Comparison of ENCODE assay signal across 9 cellular contexts in genomic region chr6:156396791-156397418, GRCh38.
DNase-seq lines count a peak whose midpoint lies in the region; ATAC-seq and TF ChIP-seq lines count a peak whose summit lies in the region.
"Had no signal": no experiment of that assay in that cellular context is flagged by ENCODE, and none has a peak within 500 bp of the region (broad histone marks: within the 10 kb centered on the region; RNA-seq: fewer than 3 reads in every experiment).

No MANE protein-coding gene starts in this region.

- peak overlapping the region; percentile 62 for H3K4me3 Mint-ChIP-seq in WTC11

- H3K27me3 ChIP-seq in effector memory CD4-positive, alpha-beta T cell (replicated peaks; ENCODE audit: control insufficient read depth, insufficient read depth, low read length, poor library complexity, severe bottlenecking) = no peaks in the 10 kb centered on the region
- H3K27me3 ChIP-seq: SJCRH30 had no signal

- TF ChIP-seq POLR2A in GM18505 (IDR thresholded peaks at IDR 0.05; ENCODE audit: borderline replicate concordance, extremely low read depth, insufficient read depth, insufficient read length) = no peak

- ATAC-seq in GM18505 (IDR thresholded peaks at IDR 0.05; ENCODE audit: unreplicated experiment) (peak; percentile 5), WTC11 (peak; percentile 77), GM19455 (IDR thresholded peaks at IDR 0.05; ENCODE audit: unreplicated experiment) (no peak)

- H3K4me3 ChIP-seq in effector memory CD4-positive, alpha-beta T cell (ENCODE audit: insufficient read depth, low read depth, low read length, poor library complexity, severe bottlenecking) = peak overlapping the region; percentile 33
- peak overlapping the region; percentile 27 for H3K4me3 ChIP-seq in retinal pigment epithelial cell (ENCODE audit: low read length)
- H3K4me3 ChIP-seq: SJCRH30 had no signal

- H3K27ac Mint-ChIP-seq in WTC11 = no peak overlapping the region

- H3K27me3 Mint-ChIP-seq in WTC11 (ENCODE audit: low read depth) = peaks cover 12% of the 10 kb centered on the region

- H3K27ac ChIP-seq in effector memory CD4-positive, alpha-beta T cell (ENCODE audit: insufficient read depth, low read length, poor library complexity, severe bottlenecking) = peak overlapping the region; percentile 82
- H3K27ac ChIP-seq: SJCRH30 had no signal

- H3K36me3 Mint-ChIP-seq in WTC11 = no peaks in the 10 kb centered on the region

- CTCF ChIA-PET in WTC11 (lab: Charles Lee) = interaction anchor here (0.7 kb wide), 1 partner anchor 37 kb away, joined by 3 read pairs; no protein-coding TSS in a partner anchor

- H3K4me1 ChIP-seq in effector memory CD4-positive, alpha-beta T cell (ENCODE audit: control insufficient read depth, insufficient read depth, low read length, poor library complexity, severe bottlenecking) = peaks cover 30% of the 10 kb centered on the region

- H3K9me3 Mint-ChIP-seq in WTC11 = no peaks in the 10 kb centered on the region

- H3K9me3 ChIP-seq in effector memory CD4-positive, alpha-beta T cell (ENCODE audit: control insufficient read depth, low read length) = no peaks in the 10 kb centered on the region
- H3K9me3 ChIP-seq: SJCRH30 had no signal

- TF ChIP-seq CTCF in WTC11 (IDR thresholded peaks at IDR 0.05) = no peak
- TF ChIP-seq CTCF in retinal pigment epithelial cell (conservative IDR thresholded peaks at IDR 0.05; ENCODE audit: low read depth, low read length) = no peak

- POLR2A ChIA-PET in WTC11 (lab: Charles Lee) = interaction anchor here (0.6 to 0.8 kb wide), 2 partner anchors 11 to 308 kb away, joined by 3 read pairs; no protein-coding TSS in a partner anchor

- no peaks in the 10 kb centered on the region for H3K36me3 ChIP-seq in effector memory CD4-positive, alpha-beta T cell (ENCODE audit: control insufficient read depth, insufficient read depth, low read length)
- H3K36me3 ChIP-seq: SJCRH30 had no signal

- DNase-seq in WTC11 (ENCODE audit: low spot score) (peak; percentile 47), retinal pigment epithelial cell (ENCODE audit: low read depth) (no peak), NAMALWA (ENCODE audit: low spot score) (no peak), NCI-H1417 (lab: John Stamatoyannopoulos, UW) (no peak), activated gamma-delta T cell treated with Interleukin-2 at 50 U/mL for 16 hours (no peak)
- DNase-seq in effector memory CD4-positive, alpha-beta T cell = peak in 2 of 3 donors; percentile 9 to 12

- peaks cover 40% of the 10 kb centered on the region for H3K4me1 Mint-ChIP-seq in WTC11

TF ChIP-seq in WTC11, 78 proteins besides CTCF, POLR2A, EP300 and RAD21:
- peak; percentile 46; the same call in 1 of the 2 replicates for TF ChIP-seq TP53 (CRISPR knock-in tag; IDR thresholded peaks at IDR 0.05)
- no peak for TF ChIP-seq ETV6 (CRISPR knock-in tag; IDR thresholded peaks at IDR 0.05)
- no peak for TF ChIP-seq E2F5 (CRISPR knock-in tag; IDR thresholded peaks at IDR 0.05)
- TF ChIP-seq NR1H2 (CRISPR knock-in tag; IDR thresholded peaks at IDR 0.05) = no peak
- TF ChIP-seq ZNF512 (CRISPR knock-in tag; IDR thresholded peaks at IDR 0.05; ENCODE audit: borderline replicate concordance) = peak; percentile 45; the same call in 1 of the 2 replicates
- no peak for TF ChIP-seq HMGA2 (CRISPR knock-in tag; IDR thresholded peaks at IDR 0.05)
- TF ChIP-seq MAX (CRISPR knock-in tag; IDR thresholded peaks at IDR 0.05) = peak; percentile 44; the same call in 1 of the 2 replicates
- TF ChIP-seq IRF1 (CRISPR knock-in tag; IDR thresholded peaks at IDR 0.05) = no peak

Comparison
In these comparisons a context has a peak if more than half of its experiments do, and no peak if none do; other contexts are left out.
1. DNase-seq: peak in WTC11 (single experiment) and effector memory CD4-positive, alpha-beta T cell (2 of 3); none in retinal pigment epithelial cell (single experiment), NAMALWA (single experiment), NCI-H1417 (0 of 3) and activated gamma-delta T cell treated with Interleukin-2 at 50 U/mL for 16 hours (single experiment).